In genomic region chr15:64122444-64122843, GRCh38 we compare ENCODE assay signal across 16 cellular contexts. TPM values are rescaled to one million over a fixed set of nuclear protein-coding genes. Genes with fewer than 3 reads are reported as not detected.
DNase-seq lines count a peak whose midpoint lies in the region; ATAC-seq and TF ChIP-seq lines count a peak whose summit lies in the region.
"Had no signal": no experiment of that assay in that cellular context is flagged by ENCODE, and none has a peak within 500 bp of the region (broad histone marks: within the 10 kb centered on the region; RNA-seq: fewer than 3 reads in every experiment).

No MANE protein-coding gene starts in this region.

- H3K27ac ChIP-seq in left ventricle myocardium inferior (replicated peaks), result peak overlapping the region; percentile 8
- H3K27ac ChIP-seq in heart right ventricle, result no peak overlapping the region
- peak overlapping the region; percentile 92 for H3K27ac ChIP-seq in layer of hippocampus (ENCODE audit: low read depth, low read length)
- H3K27ac ChIP-seq in trophoblast cell (ENCODE audit: low read depth, low read length), result no peak overlapping the region
- H3K27ac ChIP-seq: BLaER1 treated with 17β-estradiol and CSF1 and Interleukin-3, amounts not matched to agents 10 nM and 100 nM had no signal

- H3K79me1 ChIP-seq in trophoblast cell (ENCODE audit: low read length), result no peaks in the 10 kb centered on the region

- no peak for TF ChIP-seq CTCF in left ventricle myocardium inferior (IDR thresholded peaks at IDR 0.05; ENCODE audit: borderline replicate concordance)
- no peak for TF ChIP-seq CTCF in heart right ventricle (IDR thresholded peaks at IDR 0.05)

- H2BK5ac ChIP-seq in trophoblast cell (ENCODE audit: low read depth, low read length, poor library complexity), result no peak overlapping the region

- H3K4me1 ChIP-seq in left ventricle myocardium inferior, result peaks cover 15% of the 10 kb centered on the region
- no peaks in the 10 kb centered on the region for H3K4me1 ChIP-seq in heart right ventricle
- H3K4me1 ChIP-seq in trophoblast cell (ENCODE audit: control insufficient read depth in 1 of 2, insufficient read depth in 2 of 2, low read length in 2 of 2), result no peaks in the 10 kb centered on the region
- H3K4me1 ChIP-seq: BLaER1 treated with 17β-estradiol and CSF1 and Interleukin-3, amounts not matched to agents 10 nM and 100 nM had no signal

- no peak overlapping the region for H2AFZ ChIP-seq in trophoblast cell (ENCODE audit: insufficient read depth, low read length, poor library complexity)
- H2AFZ ChIP-seq: GM23338 had no signal

- H3K9me3 ChIP-seq in left ventricle myocardium inferior (replicated peaks), result no peaks in the 10 kb centered on the region
- no peaks in the 10 kb centered on the region for H3K9me3 ChIP-seq in heart right ventricle
- no peaks in the 10 kb centered on the region for H3K9me3 ChIP-seq in trophoblast cell (ENCODE audit: insufficient read depth, low read depth, low read length)
- H3K9me3 ChIP-seq: BLaER1 treated with 17β-estradiol and CSF1 and Interleukin-3, amounts not matched to agents 10 nM and 100 nM had no signal

- H3K36me3 ChIP-seq in left ventricle myocardium inferior (peaks cover 91% of the 10 kb centered on the region), heart right ventricle (peaks cover 0 to 100% (median 66%) of the 10 kb centered on the region in 9 donors), trophoblast cell (ENCODE audit: control insufficient read depth in 1 of 2, insufficient read depth in 2 of 2, low read length in 2 of 2) (peaks cover 13 to 28% of the 10 kb centered on the region in 2 experiments)

- H2BK12ac ChIP-seq in trophoblast cell (ENCODE audit: low read length), result no peak overlapping the region

- H4K91ac ChIP-seq in trophoblast cell (ENCODE audit: low read depth, low read length), result no peak overlapping the region

- H3K27me3 ChIP-seq in left ventricle myocardium inferior (ENCODE audit: low read depth) (no peaks in the 10 kb centered on the region), heart right ventricle (no peaks in the 10 kb centered on the region), layer of hippocampus (ENCODE audit: control insufficient read depth, insufficient read depth, low read length) (no peaks in the 10 kb centered on the region), trophoblast cell (ENCODE audit: insufficient read depth, low read length) (no peaks in the 10 kb centered on the region)
- H3K27me3 ChIP-seq: BLaER1 treated with 17β-estradiol and CSF1 and Interleukin-3, amounts not matched to agents 10 nM and 100 nM had no signal

- H2BK120ac ChIP-seq in trophoblast cell (ENCODE audit: insufficient read depth, low read length, poor library complexity), result no peak overlapping the region

- H4K8ac ChIP-seq in trophoblast cell (ENCODE audit: low read depth, low read length), result no peak overlapping the region

- H3K79me2 ChIP-seq in trophoblast cell (ENCODE audit: control insufficient read depth, insufficient read depth, low read length, poor library complexity), result no peaks in the 10 kb centered on the region

- H3K18ac ChIP-seq in trophoblast cell (ENCODE audit: low read length), result no peak overlapping the region

- no peak overlapping the region for H2AK5ac ChIP-seq in trophoblast cell (ENCODE audit: low read length)

- no peak overlapping the region for H3K9ac ChIP-seq in trophoblast cell (ENCODE audit: low read length)
- H3K9ac ChIP-seq: BLaER1 treated with 17β-estradiol and CSF1 and Interleukin-3, amounts not matched to agents 10 nM and 100 nM had no signal

- no peak overlapping the region for H3K4ac ChIP-seq in trophoblast cell (ENCODE audit: low read depth, low read length)

- no peak overlapping the region for H4K12ac ChIP-seq in trophoblast cell (ENCODE audit: low read depth, low read length)

- H3K4me3 ChIP-seq in left ventricle myocardium inferior, result no peak overlapping the region
- no peak overlapping the region for H3K4me3 ChIP-seq in heart right ventricle
- H3K4me3 ChIP-seq in trophoblast cell (ENCODE audit: low read depth, low read length), result no peak overlapping the region
- H3K4me3 ChIP-seq: BLaER1 treated with 17β-estradiol and CSF1 and Interleukin-3, amounts not matched to agents 10 nM and 100 nM; GM12878; GM23338 had no signal

- peak overlapping the region; percentile 31 for H3K4me2 ChIP-seq in trophoblast cell (ENCODE audit: low read length)
- H3K4me2 ChIP-seq: BLaER1 treated with 17β-estradiol and CSF1 and Interleukin-3, amounts not matched to agents 10 nM and 100 nM; GM23338 had no signal

- 84 to 93% methylated on average over 1 of the region's 1 CpG for WGBS in heart right ventricle, 2 donors
- no CpG with 5 or more reads among the region's 1 CpG for WGBS in trophoblast cell (ENCODE audit: extremely low coverage, insufficient coverage, insufficient read length)

- no peak for ATAC-seq in heart right ventricle
- ATAC-seq: GM12878, GM23338 had no signal

- no peak overlapping the region for H3K23ac ChIP-seq in trophoblast cell (ENCODE audit: low read length)

- intact Hi-C loops in left ventricle myocardium inferior (cut with micrococcal nuclease) (no loop called here), heart right ventricle (cut with DNase I) (no loop called here)

- no peak overlapping the region for H3K14ac ChIP-seq in trophoblast cell (ENCODE audit: low read length)

- DNase-seq in left ventricle myocardium inferior, result no peak
- DNase-seq in heart right ventricle, result no peak
- no peak for DNase-seq in trophoblast cell
- no peak for DNase-seq in NCI-H2029 (lab: John Stamatoyannopoulos, UW)
- DNase-seq in activated CD4-positive, alpha-beta T cell treated with anti-CD3 and anti-CD28 coated beads, Interleukin-2, amount 50 U/mL, for 4 hours, result no peak
- no peak for DNase-seq in cortex of kidney (lab: John Stamatoyannopoulos, UW)
- DNase-seq in SKM-1 treated with dmso at 0.1 percent for 144 hours (lab: John Stamatoyannopoulos, UW; ENCODE audit: unreplicated experiment), result no peak
- DNase-seq: 8988T; AML-193; CD4-positive, CD25-positive, alpha-beta regulatory T cell; DMS79; H7 had no signal

RNA-seq across cellular contexts. Expression of gene SNX1, which starts 26.7 kb away (rescaled TPM):
- total RNA-seq in left ventricle myocardium inferior (72.1 TPM), heart right ventricle (100 to 1,000 TPM in 3 of 10 donors, 10 to 100 TPM in 7; 80.8 to 110 (median 96.0) TPM)
- polyA plus RNA-seq in heart right ventricle, result 10 to 100 TPM; 44.9 to 47.9 TPM
- polyA plus RNA-seq in trophoblast cell (2013), result 46.8 and 47.0 TPM in 2 replicates

RNA-seq across cellular contexts. Expression of gene CIAO2A, which starts 28.8 kb away (rescaled TPM):
- total RNA-seq in left ventricle myocardium inferior, result 71.0 TPM
- total RNA-seq in heart right ventricle, result 10 to 100 TPM; 36.4 to 65.6 (median 52.3) TPM
- 100 to 1,000 TPM in 1 of 2 donors, 10 to 100 TPM in 1; 62.2 to 118 TPM for polyA plus RNA-seq in heart right ventricle
- 53.5 and 62.2 TPM in 2 replicates for polyA plus RNA-seq in trophoblast cell (2013)

RNA-seq across cellular contexts. Expression of gene SNX22, which starts 29.1 kb away (rescaled TPM):
- total RNA-seq in left ventricle myocardium inferior (2.0 TPM), heart right ventricle (10 to 100 TPM in 1 of 10 donors, 1 to 10 TPM in 6, under 1 TPM in 3; 0.66 to 10.0 (median 1.6) TPM)
- polyA plus RNA-seq in heart right ventricle, result 1 to 10 TPM; 1.4 to 9.3 TPM
- 0.26 and 0.46 TPM in 2 replicates for polyA plus RNA-seq in trophoblast cell (2013)

RNA-seq across cellular contexts. Expression of gene PPIB, which starts 40.4 kb away (rescaled TPM):
- total RNA-seq in left ventricle myocardium inferior, result 102 TPM
- total RNA-seq in heart right ventricle, result 100 to 1,000 TPM in 3 of 10 donors, 10 to 100 TPM in 7; 60.3 to 178 (median 83.7) TPM
- 100 to 1,000 TPM; 237 to 600 TPM for polyA plus RNA-seq in heart right ventricle
- 1,020 and 1,025 TPM in 2 replicates for polyA plus RNA-seq in trophoblast cell (2013)

Comparison
In these comparisons a context has a peak if more than half of its experiments do, and no peak if none do; other contexts are left out.
1. H3K27ac ChIP-seq: peak in left ventricle myocardium inferior (single experiment) and layer of hippocampus (single experiment); none in heart right ventricle (0 of 10) and trophoblast cell (single experiment).